ENCODE assay signal across 14 cellular contexts in genomic region chr17:81251091-81251942, GRCh38. TPM values are rescaled to one million over a fixed set of nuclear protein-coding genes. Genes with fewer than 3 reads are reported as not detected.
DNase-seq lines count a peak whose midpoint lies in the region; ATAC-seq and TF ChIP-seq lines count a peak whose summit lies in the region.
"Had no signal": no experiment of that assay in that cellular context is flagged by ENCODE, and none has a peak within 500 bp of the region (broad histone marks: within the 10 kb centered on the region; RNA-seq: fewer than 3 reads in every experiment).

No MANE protein-coding gene starts in this region.

- H3K9me3 ChIP-seq in thymus (ENCODE audit: control insufficient read depth): peaks cover 3% of the 10 kb centered on the region
- no peaks in the 10 kb centered on the region for H3K9me3 ChIP-seq in ascending aorta
- H3K9me3 ChIP-seq: prostate gland, thoracic aorta had no signal

- TF ChIP-seq CTCF in HFFc6 (IDR thresholded peaks at IDR 0.05) (no peak), ascending aorta (IDR thresholded peaks at IDR 0.05) (no peak)

- 0 out of 2 replicates have a peak, but pooled peaks cover 5% of the 10 kb centered on the region for H3K36me3 Mint-ChIP-seq in HFFc6 (ENCODE audit: low read depth)

- H3K4me1 ChIP-seq in thymus (ENCODE audit: control insufficient read depth, insufficient read depth, low read length) (peaks cover 4% of the 10 kb centered on the region), ascending aorta (peaks cover 0 to 13% of the 10 kb centered on the region in 2 donors)

- no peak for DNase-seq in Right ventricle myocardium superior
- no peak for DNase-seq in cardiac septum (ENCODE audit: low spot score)
- peak; percentile 95 for DNase-seq in NCI-H2196 (lab: John Stamatoyannopoulos, UW; ENCODE audit: unreplicated experiment)
- DNase-seq in astrocyte of the hippocampus (ENCODE audit: low read depth, low spot score): peak; percentile 31
- no peak for DNase-seq in HFFc6
- DNase-seq in ascending aorta (ENCODE audit: low spot score in 2 of 2): no peak
- DNase-seq: ACHN, hypothalamus, mesendoderm, RPMI8226 had no signal

- intact Hi-C loops in Right ventricle myocardium superior (cut with DNase I) (loop anchor here (5.0 kb wide), 2 partner anchors 231 to 351 kb away; no protein-coding TSS in a partner anchor), cardiac septum (cut with DNase I) (loop anchor here (5.0 kb wide), 2 partner anchors 286 to 351 kb away; no protein-coding TSS in a partner anchor), ascending aorta (cut with DNase I) (loop anchor here (5.0 kb wide), 1 partner anchor 41 kb away; no protein-coding TSS in a partner anchor)

- H3K4me1 Mint-ChIP-seq in HFFc6 (ENCODE audit: low read depth): peaks cover 10% of the 10 kb centered on the region; the same call in 1 of the 2 replicates

- H3K27ac ChIP-seq in thymus (ENCODE audit: low read depth) (peak overlapping the region; percentile 74), ascending aorta (no peak overlapping the region)
- H3K27ac ChIP-seq: prostate gland, thoracic aorta had no signal

- H3K27ac Mint-ChIP-seq in HFFc6: no peak overlapping the region

- H3K4me3 Mint-ChIP-seq in HFFc6: no peak overlapping the region

- H3K27me3 ChIP-seq in thymus (ENCODE audit: control insufficient read depth, insufficient read depth) (no peaks in the 10 kb centered on the region), ascending aorta (no peaks in the 10 kb centered on the region)

- H3K27me3 Mint-ChIP-seq in HFFc6 (ENCODE audit: insufficient read depth): 0 out of 2 replicates have a peak, but pooled peaks cover 1% of the 10 kb centered on the region

- peak; percentile 48 for ATAC-seq in Right ventricle myocardium superior (ENCODE audit: poor library complexity)
- no peak for ATAC-seq in GM18511 (IDR thresholded peaks at IDR 0.05; ENCODE audit: unreplicated experiment)

- H3K36me3 ChIP-seq in thymus (ENCODE audit: control insufficient read depth, insufficient read depth) (peaks cover 39% of the 10 kb centered on the region), ascending aorta (peaks cover 29 to 33% of the 10 kb centered on the region in 2 donors)

- peaks cover 4% of the 10 kb centered on the region; the same call in 1 of the 2 replicates for H3K9me3 Mint-ChIP-seq in HFFc6

- WGBS in thymus: 58% methylated on average over 36 of the region's 36 CpGs

- H3K4me3 ChIP-seq in thymus (ENCODE audit: low read length) (no peak overlapping the region), ascending aorta (no peak overlapping the region)
- H3K4me3 ChIP-seq: prostate gland, thoracic aorta had no signal

RNA-seq across cellular contexts. Expression of gene NDUFAF8, which starts 12.2 kb away (rescaled TPM):
- total RNA-seq in Right ventricle myocardium superior (59.4 TPM), cardiac septum (61.0 TPM), ascending aorta (6.5 TPM)
- polyA plus RNA-seq in thymus: 47.1 TPM
- 100 to 1,000 TPM in 1 of 6 experiments, 10 to 100 TPM in 5; 67.0 to 103 (median 87.9) TPM for total RNA-seq in HFFc6 (2021; fragmentation: NEBNext Ultra II Directional; extraction: Animal tissue kit (Norgen Biotek cat#: 25700))

RNA-seq across cellular contexts. Expression of gene TEPSIN, which starts 12.5 kb away (rescaled TPM):
- total RNA-seq in Right ventricle myocardium superior (13.4 TPM), cardiac septum (12.6 TPM), ascending aorta (117 TPM)
- polyA plus RNA-seq in thymus: 85.3 TPM
- 10 to 100 TPM; 16.2 to 22.5 (median 19.0) TPM for total RNA-seq in HFFc6 (2021; fragmentation: NEBNext Ultra II Directional; extraction: Animal tissue kit (Norgen Biotek cat#: 25700))

RNA-seq across cellular contexts. Expression of gene CEP131, which starts 28.6 kb away (rescaled TPM):
- total RNA-seq in Right ventricle myocardium superior (11.1 TPM), cardiac septum (6.8 TPM), ascending aorta (6.7 TPM)
- polyA plus RNA-seq in thymus: 13.3 TPM
- 10 to 100 TPM in 4 of 6 experiments, 1 to 10 TPM in 2; 8.3 to 13.2 (median 10.7) TPM for total RNA-seq in HFFc6 (2021; fragmentation: NEBNext Ultra II Directional; extraction: Animal tissue kit (Norgen Biotek cat#: 25700))

RNA-seq across cellular contexts. Expression of gene SLC38A10, which starts 43.8 kb away (rescaled TPM):
- total RNA-seq in Right ventricle myocardium superior (41.3 TPM), cardiac septum (36.0 TPM), ascending aorta (261 TPM)
- polyA plus RNA-seq in thymus: 63.6 TPM
- total RNA-seq in HFFc6 (2021; fragmentation: NEBNext Ultra II Directional; extraction: Animal tissue kit (Norgen Biotek cat#: 25700)): 10 to 100 TPM; 71.2 to 88.3 (median 72.2) TPM

Comparison
In these comparisons a context has a peak if more than half of its experiments do, and no peak if none do; other contexts are left out.
1. DNase-seq: peak in NCI-H2196 (single experiment) and astrocyte of the hippocampus (single experiment); none in Right ventricle myocardium superior (single experiment), cardiac septum (single experiment), HFFc6 (single experiment) and ascending aorta (0 of 2).